9 cellular contexts compared by ENCODE assay signal in the genomic region with DNA sequence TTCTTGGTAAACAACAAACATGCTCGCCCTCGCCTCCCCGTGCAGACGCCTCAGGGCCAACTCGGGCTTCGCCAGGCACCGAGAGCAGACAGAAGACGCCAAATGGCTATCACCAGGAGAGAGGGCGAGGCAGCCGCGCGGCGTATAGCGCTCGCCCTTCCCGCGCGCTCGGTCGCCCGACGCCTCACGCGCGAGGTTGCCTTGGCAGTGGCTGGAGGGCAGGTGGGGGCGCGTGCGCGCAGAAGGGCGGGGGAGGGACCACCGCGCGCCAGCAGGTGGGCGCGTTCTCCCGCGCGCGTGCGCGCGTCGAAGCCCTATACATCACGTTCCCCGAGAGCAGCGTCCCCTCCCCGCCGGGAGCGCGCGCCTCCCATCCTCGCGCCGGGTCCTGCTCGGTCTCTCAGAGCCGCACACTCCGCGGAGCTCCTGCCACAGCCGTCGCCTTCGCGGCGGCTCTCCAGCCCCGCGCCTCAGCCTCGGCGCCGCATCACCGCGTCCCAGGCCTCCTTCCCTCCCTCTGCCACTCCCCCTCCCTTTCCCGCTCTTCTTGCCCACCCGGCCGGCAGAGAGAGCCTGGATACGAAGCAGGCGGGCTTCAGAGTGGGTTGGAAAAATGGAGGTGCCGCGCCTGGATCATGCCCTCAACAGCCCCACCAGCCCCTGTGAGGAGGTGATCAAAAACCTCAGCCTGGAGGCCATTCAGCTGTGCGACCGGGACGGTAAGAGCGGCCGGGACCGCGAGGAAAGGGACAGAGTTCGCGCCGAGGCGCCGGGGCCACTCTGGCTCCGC. TPM values are rescaled to one million over a fixed set of nuclear protein-coding genes. Genes with fewer than 3 reads are reported as not detected.
A peak's percentile ranks its signal among the peaks of the same experiment; 100 is the strongest.
DNase-seq lines count a peak whose midpoint lies in the region; ATAC-seq and TF ChIP-seq lines count a peak whose summit lies in the region.
"Had no signal": no experiment of that assay in that cellular context is flagged by ENCODE, and none has a peak within 500 bp of the region (broad histone marks: within the 10 kb centered on the region; RNA-seq: fewer than 3 reads in every experiment).

PHYHIPL (plus strand) TSS at position 403 of the 790 bp plus-strand sequence; CDS start at position 614, 211 bp downstream.

- ATAC-seq in WTC11 (peak; percentile 76), sciatic nerve (no peak), GM18519 (IDR thresholded peaks at IDR 0.05; ENCODE audit: low FRiP score, unreplicated experiment) (no peak)

- H3K4me3 Mint-ChIP-seq in MCF 10A (ENCODE audit: unreplicated experiment): no peak within 1 kb of the TSS
- H3K4me3 Mint-ChIP-seq in WTC11: peak within 1 kb of the TSS; percentile 71
- H3K4me3 Mint-ChIP-seq: CD4-positive, CD25-positive, alpha-beta regulatory T cell had no signal

- POLR2A ChIA-PET in MCF 10A (lab: Yijun Ruan, JAX) (no interaction called here), WTC11 (lab: Charles Lee) (no interaction called here)

- intact Hi-C loops in breast epithelium (cut with DNase I; ENCODE audit: low total_unique reads): no loop called here
- intact Hi-C loops in MCF 10A (cut with micrococcal nuclease): no loop called here
- intact Hi-C loops in sciatic nerve (cut with DNase I): no loop called here

- BruUV-seq in MCF 10A (replicated peaks; lab: Mats Ljungman, UMichigan): no TSS peak

- CTCF ChIA-PET in MCF 10A (lab: Yijun Ruan, JAX): interaction anchor here (1.2 to 1.7 kb wide), 2 partner anchors 224 to 762 kb away, joined by 3 to 4 read pairs; no protein-coding TSS in a partner anchor
- CTCF ChIA-PET in WTC11 (lab: Charles Lee): interaction anchor here (1.2 to 1.6 kb wide), 2 partner anchors 68 to 224 kb away, joined by 3 read pairs; no protein-coding TSS in a partner anchor

- peaks cover 0 to 9% of the 10 kb centered on the region in 2 donors for H3K27me3 ChIP-seq in breast epithelium
- peaks cover 62% of the 10 kb centered on the region for H3K27me3 ChIP-seq in iPS-18a (ENCODE audit: control insufficient read depth, insufficient read depth, low read length)
- no peaks in the 10 kb centered on the region for H3K27me3 ChIP-seq in effector memory CD4-positive, alpha-beta T cell (replicated peaks; ENCODE audit: control insufficient read depth, insufficient read depth, low read length, poor library complexity, severe bottlenecking)

- H3K36me3 Mint-ChIP-seq in MCF 10A (ENCODE audit: insufficient read depth, unreplicated experiment) (no peaks in the 10 kb centered on the region), WTC11 (no peaks in the 10 kb centered on the region)
- H3K36me3 Mint-ChIP-seq: CD4-positive, CD25-positive, alpha-beta regulatory T cell had no signal

- H3K27me3 Mint-ChIP-seq in MCF 10A (ENCODE audit: insufficient read depth, unreplicated experiment): peaks cover 10% of the 10 kb centered on the region
- H3K27me3 Mint-ChIP-seq in WTC11 (ENCODE audit: low read depth): peaks cover 59% of the 10 kb centered on the region

- H3K27ac Mint-ChIP-seq in MCF 10A (ENCODE audit: low read depth, unreplicated experiment) (no peak within 1 kb of the TSS), WTC11 (no peak within 1 kb of the TSS)
- H3K27ac Mint-ChIP-seq: CD4-positive, CD25-positive, alpha-beta regulatory T cell had no signal

- no peak within 1 kb of the TSS for H3K27ac ChIP-seq in breast epithelium
- H3K27ac ChIP-seq in iPS-18a (ENCODE audit: low read length): no peak within 1 kb of the TSS
- H3K27ac ChIP-seq in effector memory CD4-positive, alpha-beta T cell (ENCODE audit: insufficient read depth, low read length, poor library complexity, severe bottlenecking): no peak within 1 kb of the TSS

- no peaks in the 10 kb centered on the region for H3K36me3 ChIP-seq in breast epithelium
- H3K36me3 ChIP-seq in iPS-18a (ENCODE audit: control insufficient read depth, low read depth, low read length): no peaks in the 10 kb centered on the region
- no peaks in the 10 kb centered on the region for H3K36me3 ChIP-seq in effector memory CD4-positive, alpha-beta T cell (ENCODE audit: control insufficient read depth, insufficient read depth, low read length)

- no peak for TF ChIP-seq CTCF in breast epithelium (IDR thresholded peaks at IDR 0.05)
- TF ChIP-seq CTCF in MCF 10A (IDR thresholded peaks at IDR 0.05; ENCODE audit: unreplicated experiment): no peak
- no peak for TF ChIP-seq CTCF in WTC11 (IDR thresholded peaks at IDR 0.05)

- peaks cover 7% of the 10 kb centered on the region for H3K9me3 Mint-ChIP-seq in MCF 10A (ENCODE audit: unreplicated experiment)
- H3K9me3 Mint-ChIP-seq in WTC11: no peaks in the 10 kb centered on the region

- H3K9ac ChIP-seq in iPS-18a (ENCODE audit: low read length): peak within 1 kb of the TSS; percentile 38

- H3K4me1 ChIP-seq in breast epithelium: no peaks in the 10 kb centered on the region
- no peaks in the 10 kb centered on the region for H3K4me1 ChIP-seq in iPS-18a (ENCODE audit: control insufficient read depth, low read depth, low read length)
- no peaks in the 10 kb centered on the region for H3K4me1 ChIP-seq in effector memory CD4-positive, alpha-beta T cell (ENCODE audit: control insufficient read depth, insufficient read depth, low read length, poor library complexity, severe bottlenecking)

- H3K9me3 ChIP-seq in breast epithelium (no peaks in the 10 kb centered on the region), iPS-18a (ENCODE audit: control insufficient read depth, low read depth, low read length) (no peaks in the 10 kb centered on the region)
- no peaks in the 10 kb centered on the region for H3K9me3 ChIP-seq in effector memory CD4-positive, alpha-beta T cell (ENCODE audit: control insufficient read depth, low read length)

- H3K4me1 Mint-ChIP-seq in MCF 10A (ENCODE audit: insufficient read depth, unreplicated experiment) (no peaks in the 10 kb centered on the region), WTC11 (peaks cover 11% of the 10 kb centered on the region)

- DNase-seq in breast epithelium (ENCODE audit: low spot score in 2 of 2) (no peak), MCF 10A (ENCODE audit: unreplicated experiment) (no peak), WTC11 (ENCODE audit: low spot score) (peak; percentile 43), skeletal muscle cell (ENCODE audit: low read depth) (no peak), sciatic nerve (ENCODE audit: low spot score) (no peak)
- no peak for DNase-seq in effector memory CD4-positive, alpha-beta T cell
- DNase-seq: CD4-positive, CD25-positive, alpha-beta regulatory T cell had no signal

- peak within 1 kb of the TSS; percentile 29 to 65 (median 54) for H3K4me3 ChIP-seq in breast epithelium
- peak within 1 kb of the TSS; percentile 59 for H3K4me3 ChIP-seq in iPS-18a (ENCODE audit: low read length)
- H3K4me3 ChIP-seq in skeletal muscle cell (ENCODE audit: low read depth, low read length): peak within 1 kb of the TSS; percentile 37
- no peak within 1 kb of the TSS for H3K4me3 ChIP-seq in effector memory CD4-positive, alpha-beta T cell (ENCODE audit: insufficient read depth, low read depth, low read length, poor library complexity, severe bottlenecking)

- no peak for TF ChIP-seq POLR2A in breast epithelium (IDR thresholded peaks at IDR 0.05)

TF ChIP-seq in WTC11, 78 proteins besides CTCF, POLR2A, EP300 and RAD21 (continues in another document):
- TF ChIP-seq, protein P1, sequence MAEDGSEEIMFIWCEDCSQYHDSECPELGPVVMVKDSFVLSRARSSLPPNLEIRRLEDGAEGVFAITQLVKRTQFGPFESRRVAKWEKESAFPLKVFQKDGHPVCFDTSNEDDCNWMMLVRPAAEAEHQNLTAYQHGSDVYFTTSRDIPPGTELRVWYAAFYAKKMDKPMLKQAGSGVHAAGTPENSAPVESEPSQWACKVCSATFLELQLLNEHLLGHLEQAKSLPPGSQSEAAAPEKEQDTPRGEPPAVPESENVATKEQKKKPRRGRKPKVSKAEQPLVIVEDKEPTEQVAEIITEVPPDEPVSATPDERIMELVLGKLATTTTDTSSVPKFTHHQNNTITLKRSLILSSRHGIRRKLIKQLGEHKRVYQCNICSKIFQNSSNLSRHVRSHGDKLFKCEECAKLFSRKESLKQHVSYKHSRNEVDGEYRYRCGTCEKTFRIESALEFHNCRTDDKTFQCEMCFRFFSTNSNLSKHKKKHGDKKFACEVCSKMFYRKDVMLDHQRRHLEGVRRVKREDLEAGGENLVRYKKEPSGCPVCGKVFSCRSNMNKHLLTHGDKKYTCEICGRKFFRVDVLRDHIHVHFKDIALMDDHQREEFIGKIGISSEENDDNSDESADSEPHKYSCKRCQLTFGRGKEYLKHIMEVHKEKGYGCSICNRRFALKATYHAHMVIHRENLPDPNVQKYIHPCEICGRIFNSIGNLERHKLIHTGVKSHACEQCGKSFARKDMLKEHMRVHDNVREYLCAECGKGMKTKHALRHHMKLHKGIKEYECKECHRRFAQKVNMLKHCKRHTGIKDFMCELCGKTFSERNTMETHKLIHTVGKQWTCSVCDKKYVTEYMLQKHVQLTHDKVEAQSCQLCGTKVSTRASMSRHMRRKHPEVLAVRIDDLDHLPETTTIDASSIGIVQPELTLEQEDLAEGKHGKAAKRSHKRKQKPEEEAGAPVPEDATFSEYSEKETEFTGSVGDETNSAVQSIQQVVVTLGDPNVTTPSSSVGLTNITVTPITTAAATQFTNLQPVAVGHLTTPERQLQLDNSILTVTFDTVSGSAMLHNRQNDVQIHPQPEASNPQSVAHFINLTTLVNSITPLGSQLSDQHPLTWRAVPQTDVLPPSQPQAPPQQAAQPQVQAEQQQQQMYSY (CRISPR knock-in tag; IDR thresholded peaks at IDR 0.05): 0 out of 2 replicates have a peak, but pooled peaks have one; percentile 23
- TF ChIP-seq USF1 (CRISPR knock-in tag; IDR thresholded peaks at IDR 0.05): peak; percentile 49

RNA-seq across cellular contexts. Expression of gene PHYHIPL, which starts in this region (rescaled TPM):
- under 1 TPM; under 0.01 to 0.44 (median under 0.01) TPM for total RNA-seq in breast epithelium
- total RNA-seq in MCF 10A (2022): not detected in 2 replicates
- total RNA-seq in WTC11 (2021): 0.13 to 0.25 TPM (median 0.21 TPM) in 3 replicates
- 0.40 TPM for total RNA-seq in sciatic nerve
- total RNA-seq: CD4-positive, CD25-positive, alpha-beta regulatory T cell had no signal

Comparison
In these comparisons a context has a peak if more than half of its experiments do, and no peak if none do; other contexts are left out.
1. Peak in DNase-seq and ATAC-seq in WTC11; RNA of the gene not detected or under 1 TPM.